ENCODE assay signal across 10 cellular contexts in genomic region chr16:647173-647902, GRCh38. TPM values are rescaled to one million over a fixed set of nuclear protein-coding genes. Genes with fewer than 3 reads are reported as not detected.
DNase-seq lines count a peak whose midpoint lies in the region; ATAC-seq, FAIRE-seq and TF ChIP-seq lines count a peak whose summit lies in the region.
"Had no signal": no experiment of that assay in that cellular context is flagged by ENCODE, and none has a peak within 500 bp of the region (broad histone marks: within the 10 kb centered on the region; RNA-seq: fewer than 3 reads in every experiment).

No MANE protein-coding gene starts in this region.

- CTCF ChIA-PET in SK-N-SH (lab: Yijun Ruan, JAX) (interaction anchor here (0.6 to 7.8 kb wide), 14 partner anchors 9 to 1697 kb away, joined by 3 to 92 read pairs (median 7); partner anchors contain the start of genes METTL26, RHBDL1, RHOT2 and STUB1), WTC11 (lab: Charles Lee) (interaction anchor here (0.6 to 6.4 kb wide), 31 partner anchors 10 to 277 kb away, joined by 3 to 54 read pairs (median 5); partner anchors contain the start of genes ANTKMT, CIAO3, DECR2 and METTL26), HepG2 (lab: Yijun Ruan, JAX; ENCODE audit: low intra/inter-chr PET ratio, low total read pairs) (no interaction called here)
- CTCF ChIA-PET in CD4-positive, alpha-beta T cell (lab: Charles Lee), result interaction anchor here (1.2 to 1.3 kb wide), 2 partner anchors 11 to 29 kb away, joined by 3 to 6 read pairs; partner anchors contain the start of gene METTL26

- H3K4me1 Mint-ChIP-seq in WTC11, result peaks cover 10% of the 10 kb centered on the region; the same call in 1 of the 2 replicates
- H3K4me1 Mint-ChIP-seq in CD4-positive, alpha-beta T cell (ENCODE audit: low read depth), result no peaks in the 10 kb centered on the region

- no peak overlapping the region for H3K4me3 Mint-ChIP-seq in WTC11
- H3K4me3 Mint-ChIP-seq in CD4-positive, alpha-beta T cell, result no peak overlapping the region

- TF ChIP-seq EP300 in SK-N-SH (IDR thresholded peaks at IDR 0.05; ENCODE audit: borderline replicate concordance in 1 of 2, low read depth in 1 of 2, low read length in 1 of 2) (no peak), HepG2 (IDR thresholded peaks at IDR 0.05; ENCODE audit: low read depth in 2 of 2, low read length in 2 of 2) (no peak), HepG2 (CRISPR knock-in tag; IDR thresholded peaks at IDR 0.05; ENCODE audit: borderline replicate concordance) (no peak), stomach (IDR thresholded peaks at IDR 0.05) (no peak)

- H3K36me3 Mint-ChIP-seq in WTC11, result no peaks in the 10 kb centered on the region
- H3K36me3 Mint-ChIP-seq in CD4-positive, alpha-beta T cell (ENCODE audit: low read depth), result no peaks in the 10 kb centered on the region
- H3K36me3 Mint-ChIP-seq: activated CD8-positive, alpha-beta memory T cell treated with anti-CD3 and anti-CD28 coated beads, Interleukin-2, amount 10 ng/mL, durations not matched to agents 7 days and 5 days had no signal

- intact Hi-C loops in HepG2 (cut with micrococcal nuclease; ENCODE audit: unreplicated experiment), result loop anchor here (10.0 kb wide), 1 partner anchor 63 kb away; no protein-coding TSS in a partner anchor
- intact Hi-C loops in stomach (cut with DNase I; ENCODE audit: low total_unique reads), result no loop called here
- intact Hi-C loops in CD4-positive, alpha-beta T cell (cut with DNase I, micrococcal nuclease), result no loop called here

- no peak overlapping the region for H2AFZ ChIP-seq in SK-N-SH (ENCODE audit: low read depth)
- no peak overlapping the region for H2AFZ ChIP-seq in HepG2 (ENCODE audit: low read length)

- H3K36me3 ChIP-seq in SK-N-SH (replicated peaks in 1 of 2; ENCODE audit: control insufficient read depth in 1 of 2, insufficient read depth in 2 of 2, low read length in 1 of 2) (peaks cover 0 to under 1% of the 10 kb centered on the region in 2 experiments), HepG2 (replicated peaks in 1 of 2; ENCODE audit: control insufficient read depth in 1 of 2, insufficient read depth in 2 of 2, low read length in 2 of 2) (no peaks in the 10 kb centered on the region), stomach (peaks cover 0 to 10% (median 8%) of the 10 kb centered on the region in 4 donors)

- 100% methylated on average over 3 of the region's 25 CpGs for WGBS in SK-N-SH (ENCODE audit: low lambda C conversion rate)
- 85% methylated on average over 5 of the region's 25 CpGs for WGBS in HepG2 (ENCODE audit: low lambda C conversion rate)
- WGBS in stomach, 5 donors, result 45 to 70% (median 59%) methylated on average over 12 to 25 of the region's 25 CpGs

- H3K79me2 ChIP-seq in SK-N-SH (ENCODE audit: insufficient read depth) (peaks cover 30% of the 10 kb centered on the region; the same call in 1 of the 2 replicates), HepG2 (ENCODE audit: insufficient read depth, low read length) (peaks cover 31% of the 10 kb centered on the region)

- no peak for FAIRE-seq in HepG2 (lab: Jason Lieb, UNC)

- no peak overlapping the region for H3K27ac Mint-ChIP-seq in WTC11
- H3K27ac Mint-ChIP-seq in CD4-positive, alpha-beta T cell, result no peak overlapping the region

- no TSS peak for BruUV-seq in HepG2 (replicated peaks; lab: Mats Ljungman, UMichigan)

- TF ChIP-seq CTCF in SK-N-SH (IDR thresholded peaks at IDR 0.05) (no peak), WTC11 (IDR thresholded peaks at IDR 0.05) (no peak), HepG2 (CRISPR knock-in tag; IDR thresholded peaks at IDR 0.05) (no peak), stomach (IDR thresholded peaks at IDR 0.05) (no peak)
- no peak for TF ChIP-seq CTCF in CD4-positive, alpha-beta T cell (IDR thresholded peaks at IDR 0.05)

- no peaks in the 10 kb centered on the region for H3K9me2 ChIP-seq in SK-N-SH

- DNase-seq in SK-N-SH, result no peak
- DNase-seq in WTC11 (ENCODE audit: low spot score), result no peak
- DNase-seq in HepG2 (ENCODE audit: low spot score), result no peak
- DNase-seq in stomach, result peak; percentile 70
- no peak for DNase-seq in CD4-positive, alpha-beta T cell
- no peak for DNase-seq in NCI-H82 (lab: John Stamatoyannopoulos, UW)
- DNase-seq in activated CD4-positive, alpha-beta T cell treated with anti-CD3 and anti-CD28 coated beads, Interleukin-2, amount 50 U/mL, for 4 hours, result no peak

- H3K9ac ChIP-seq in SK-N-SH (no peak overlapping the region), HepG2 (ENCODE audit: insufficient read depth, low read depth, low read length) (peak overlapping the region; percentile 91; the same call in 1 of the 2 replicates)

- H3K27me3 ChIP-seq in SK-N-SH (ENCODE audit: insufficient read depth) (no peaks in the 10 kb centered on the region), HepG2 (ENCODE audit: control insufficient read depth in 1 of 2, insufficient read depth in 2 of 2, low read length in 2 of 2) (no peaks in the 10 kb centered on the region), stomach (no peaks in the 10 kb centered on the region)
- no peaks in the 10 kb centered on the region for H3K27me3 ChIP-seq in CD4-positive, alpha-beta T cell (ENCODE audit: control insufficient read depth, insufficient read depth, low read length)

- H3K9me3 ChIP-seq in SK-N-SH (no peaks in the 10 kb centered on the region), HepG2 (ENCODE audit: low read length) (no peaks in the 10 kb centered on the region), stomach (no peaks in the 10 kb centered on the region)
- no peaks in the 10 kb centered on the region for H3K9me3 ChIP-seq in CD4-positive, alpha-beta T cell (ENCODE audit: control insufficient read depth, low read length)

- peak in 1 of 2 experiments; percentile 65; a peak in 2 of 4 replicates for TF ChIP-seq POLR2A in HepG2 (IDR thresholded peaks at IDR 0.05; ENCODE audit: insufficient read depth in 1 of 2, low read depth in 2 of 2, low read length in 2 of 2)
- no peak for TF ChIP-seq POLR2A in stomach (IDR thresholded peaks at IDR 0.05)

- no peak for TF ChIP-seq RAD21 in SK-N-SH (IDR thresholded peaks at IDR 0.05; ENCODE audit: low read length)
- TF ChIP-seq RAD21 in HepG2 (CRISPR knock-in tag; IDR thresholded peaks at IDR 0.05), result no peak

- no peaks in the 10 kb centered on the region for H3K9me3 Mint-ChIP-seq in WTC11
- no peaks in the 10 kb centered on the region for H3K9me3 Mint-ChIP-seq in CD4-positive, alpha-beta T cell

- H3K4me2 ChIP-seq in SK-N-SH (peak overlapping the region; percentile 91), HepG2 (ENCODE audit: low read depth, low read length) (peak overlapping the region; percentile 83)

- H3K4me3 ChIP-seq in SK-N-SH (ENCODE audit: low read depth in 2 of 2, low read length in 1 of 2) (no peak overlapping the region), HepG2 (replicated peaks in 1 of 3; ENCODE audit: insufficient read depth in 1 of 3, low read depth in 2 of 3, low read length in 3 of 3) (peak overlapping the region in 1 of 3 experiments; percentile 79; a peak in 2 of 6 replicates), stomach (peak overlapping the region in 1 of 4 donors; percentile 99)

- no peaks in the 10 kb centered on the region for H3K27me3 Mint-ChIP-seq in WTC11 (ENCODE audit: low read depth)
- H3K27me3 Mint-ChIP-seq in CD4-positive, alpha-beta T cell, result no peaks in the 10 kb centered on the region
- H3K27me3 Mint-ChIP-seq: activated CD8-positive, alpha-beta memory T cell treated with anti-CD3 and anti-CD28 coated beads, Interleukin-2, amount 10 ng/mL, durations not matched to agents 7 days and 5 days had no signal

- POLR2A ChIA-PET in SK-N-SH (lab: Yijun Ruan, JAX) (interaction anchor here (0.6 to 1.6 kb wide), 2 partner anchors 15 to 77 kb away, joined by 3 to 5 read pairs; no protein-coding TSS in a partner anchor), WTC11 (lab: Charles Lee) (interaction anchor here (0.5 to 2.3 kb wide), 3 partner anchors 9 to 265 kb away, joined by 4 to 7 read pairs (median 7); partner anchors contain the start of gene METTL26), HepG2 (lab: Yijun Ruan, JAX) (interaction anchor here (0.8 to 2.4 kb wide), 7 partner anchors 9 to 42 kb away, joined by 3 to 15 read pairs (median 7); partner anchors contain the start of genes METTL26, RHOT2 and STUB1)
- POLR2A ChIA-PET in CD4-positive, alpha-beta T cell (lab: Charles Lee), result interaction anchor here (1.1 to 2.0 kb wide), 4 partner anchors 11 to 48 kb away, joined by 4 to 8 read pairs (median 6); partner anchors contain the start of genes METTL26, RHBDL1 and RHOT2

- H4K20me1 ChIP-seq in SK-N-SH (ENCODE audit: insufficient read depth), result no peaks in the 10 kb centered on the region
- peaks cover 4% of the 10 kb centered on the region; the same call in 1 of the 2 replicates for H4K20me1 ChIP-seq in HepG2 (ENCODE audit: insufficient read depth, low read length)

- H3K4me1 ChIP-seq in SK-N-SH (ENCODE audit: control insufficient read depth in 1 of 2, insufficient read depth in 2 of 2, low read depth in 1 of 2, low read length in 1 of 2), result peaks cover 10 to 38% of the 10 kb centered on the region in 2 experiments; a peak in 2 of 4 replicates
- peaks cover 76% of the 10 kb centered on the region for H3K4me1 ChIP-seq in HepG2 (ENCODE audit: insufficient read depth, low read length)
- peaks cover 63 to 87% (median 83%) of the 10 kb centered on the region in 4 donors for H3K4me1 ChIP-seq in stomach

- H3F3A ChIP-seq in SK-N-SH (replicated peaks; ENCODE audit: insufficient read depth), result peaks cover 5% of the 10 kb centered on the region

- H3K27ac ChIP-seq in SK-N-SH (ENCODE audit: low read depth in 2 of 2, low read length in 1 of 2) (peak overlapping the region in 1 of 2 experiments; percentile 80; a peak in 1 of 4 replicates), HepG2 (ENCODE audit: extremely low read length, insufficient read depth, low read length) (peak overlapping the region; percentile 93), stomach (peak overlapping the region; percentile 88 to 95 (median 90))
- no peak overlapping the region for H3K27ac ChIP-seq in CD4-positive, alpha-beta T cell (ENCODE audit: low read depth, low read length)

- in situ Hi-C loops in HepG2 (cut with HindIII; ENCODE audit: extremely low pct_ligation_motif_present, low pct_unique_long_range_greater_than_20kb), result no loop called here

- ATAC-seq in SK-N-SH treated with all-trans-retinoic acid at 6 μM for 48 hours, result no peak
- ATAC-seq in WTC11, result no peak
- no peak for ATAC-seq in HepG2
- ATAC-seq in CD4-positive, alpha-beta T cell (ENCODE audit: poor library complexity), result no peak

RNA-seq across cellular contexts. Expression of gene WDR90, which starts 1.8 kb away (rescaled TPM):
- 30.5 and 32.0 TPM in 2 replicates for polyA plus RNA-seq in SK-N-SH (2012; rRNA removed)
- 4.7 and 7.3 TPM in 2 replicates for polyA plus RNA-seq in SK-N-SH (2012; cell fraction: cytosol; rRNA removed)
- polyA plus RNA-seq in SK-N-SH (2012; cell fraction: nucleus; rRNA removed), result 255 and 330 TPM in 2 replicates
- 66.2 to 75.8 TPM (median 69.6 TPM) in 3 replicates for total RNA-seq in WTC11 (2021)
- 10.2 and 28.9 TPM in 2 replicates for total RNA-seq in HepG2 (2016; rRNA removed; fragmentation: Illumina TruSeq; extraction: Trizol)
- 8.3 and 8.4 TPM in 2 replicates for total RNA-seq in HepG2 (2016; cell fraction: cytosol; rRNA removed; fragmentation: Illumina TruSeq; extraction: Trizol; ENCODE audit: low read depth)
- total RNA-seq in HepG2 (2016; cell fraction: insoluble cytoplasmic fraction; rRNA removed; fragmentation: Illumina TruSeq; extraction: Trizol), result 10.2 and 31.3 TPM in 2 replicates
- 9.7 and 10.7 TPM in 2 replicates for total RNA-seq in HepG2 (2016; cell fraction: membrane; rRNA removed; fragmentation: Illumina TruSeq; extraction: Trizol)
- total RNA-seq in HepG2 (2016; cell fraction: nucleus; rRNA removed; fragmentation: Illumina TruSeq; extraction: Trizol), result 40.6 and 49.4 TPM in 2 replicates
- 11.1 and 14.9 TPM in 2 replicates for polyA plus RNA-seq in HepG2 (2011; rRNA removed)
- 3.4 and 7.3 TPM in 2 replicates for polyA plus RNA-seq in HepG2 (2011; cell fraction: cytosol; rRNA removed)
- 165 and 272 TPM in 2 replicates for polyA plus RNA-seq in HepG2 (2011; cell fraction: nucleus; rRNA removed)
- polyA plus RNA-seq in HepG2 (2012), result 8.4 and 11.0 TPM in 2 replicates
- polyA plus RNA-seq in HepG2 (2016; cell fraction: cytosol; fragmentation: Illumina TruSeq; extraction: Trizol; ENCODE audit: low read depth), result 2.6 and 2.7 TPM in 2 replicates
- polyA plus RNA-seq in HepG2 (2016; cell fraction: insoluble cytoplasmic fraction; fragmentation: Illumina TruSeq; extraction: Trizol; ENCODE audit: low read depth), result 9.7 and 12.6 TPM in 2 replicates
- 5.3 TPM in 2 replicates for polyA plus RNA-seq in HepG2 (2016; cell fraction: membrane; fragmentation: Illumina TruSeq; extraction: Trizol; ENCODE audit: low read depth)
- polyA plus RNA-seq in HepG2 (2016; cell fraction: nucleus; fragmentation: Illumina TruSeq; extraction: Trizol; ENCODE audit: insufficient read depth, low read depth), result 127 and 129 TPM in 2 replicates
- 12.2 and 29.3 TPM in 2 replicates for polyA minus RNA-seq in HepG2 (2011; rRNA and poly(A)+ RNA removed; ENCODE audit: low replicate concordance)
- polyA minus RNA-seq in HepG2 (2011; cell fraction: cytosol; rRNA and poly(A)+ RNA removed), result 3.2 and 14.2 TPM in 2 replicates
- polyA minus RNA-seq in HepG2 (2011; cell fraction: nucleus; rRNA and poly(A)+ RNA removed), result 15.8 and 22.4 TPM in 2 replicates
- total RNA-seq in stomach, result 100 to 1,000 TPM in 2 of 5 donors, 10 to 100 TPM in 3; 27.2 to 114 (median 30.9) TPM
- polyA plus RNA-seq in stomach, result 10 to 100 TPM; 19.9 to 33.6 (median 22.0) TPM
- 10 to 100 TPM in 1 of 2 experiments, 1 to 10 TPM in 1; 8.1 to 10.3 TPM for total RNA-seq in CD4-positive, alpha-beta T cell

RNA-seq across cellular contexts. Expression of gene MCRIP2, which starts 5.7 kb away (rescaled TPM):
- polyA plus RNA-seq in SK-N-SH (2012; rRNA removed) (34.0 and 36.9 TPM in 2 replicates), HepG2 (2011; rRNA removed) (39.6 and 50.7 TPM in 2 replicates), stomach (100 to 1,000 TPM in 2 of 3 donors, 10 to 100 TPM in 1; 83.2 to 109 (median 107) TPM)
- polyA plus RNA-seq in SK-N-SH (2012; cell fraction: cytosol; rRNA removed), result 14.2 and 20.8 TPM in 2 replicates
- polyA plus RNA-seq in SK-N-SH (2012; cell fraction: nucleus; rRNA removed), result 40.2 and 60.8 TPM in 2 replicates
- total RNA-seq in WTC11 (2021) (63.3 to 76.0 TPM (median 66.7 TPM) in 3 replicates), HepG2 (2016; rRNA removed; fragmentation: Illumina TruSeq; extraction: Trizol) (54.6 and 76.7 TPM in 2 replicates), stomach (100 to 1,000 TPM in 1 of 5 donors, 10 to 100 TPM in 4; 14.0 to 440 (median 67.7) TPM)
- total RNA-seq in HepG2 (2016; cell fraction: cytosol; rRNA removed; fragmentation: Illumina TruSeq; extraction: Trizol; ENCODE audit: low read depth), result 213 and 245 TPM in 2 replicates
- total RNA-seq in HepG2 (2016; cell fraction: insoluble cytoplasmic fraction; rRNA removed; fragmentation: Illumina TruSeq; extraction: Trizol), result 53.9 and 78.9 TPM in 2 replicates
- total RNA-seq in HepG2 (2016; cell fraction: membrane; rRNA removed; fragmentation: Illumina TruSeq; extraction: Trizol), result 142 and 185 TPM in 2 replicates
- 43.6 and 55.4 TPM in 2 replicates for total RNA-seq in HepG2 (2016; cell fraction: nucleus; rRNA removed; fragmentation: Illumina TruSeq; extraction: Trizol)
- 28.2 and 61.1 TPM in 2 replicates for polyA plus RNA-seq in HepG2 (2011; cell fraction: cytosol; rRNA removed)
- 96.2 and 105 TPM in 2 replicates for polyA plus RNA-seq in HepG2 (2011; cell fraction: nucleus; rRNA removed)
- 16.1 and 33.3 TPM in 2 replicates for polyA plus RNA-seq in HepG2 (2012)
- 190 and 204 TPM in 2 replicates for polyA plus RNA-seq in HepG2 (2016; cell fraction: cytosol; fragmentation: Illumina TruSeq; extraction: Trizol; ENCODE audit: low read depth)
- polyA plus RNA-seq in HepG2 (2016; cell fraction: insoluble cytoplasmic fraction; fragmentation: Illumina TruSeq; extraction: Trizol; ENCODE audit: low read depth), result 37.1 and 43.7 TPM in 2 replicates
- 110 and 119 TPM in 2 replicates for polyA plus RNA-seq in HepG2 (2016; cell fraction: membrane; fragmentation: Illumina TruSeq; extraction: Trizol; ENCODE audit: low read depth)
- polyA plus RNA-seq in HepG2 (2016; cell fraction: nucleus; fragmentation: Illumina TruSeq; extraction: Trizol; ENCODE audit: insufficient read depth, low read depth), result 85.1 and 93.5 TPM in 2 replicates
- polyA minus RNA-seq in HepG2 (2011; rRNA and poly(A)+ RNA removed; ENCODE audit: low replicate concordance), result 21.1 and 22.3 TPM in 2 replicates
- polyA minus RNA-seq in HepG2 (2011; cell fraction: cytosol; rRNA and poly(A)+ RNA removed), result 13.8 and 16.0 TPM in 2 replicates
- polyA minus RNA-seq in HepG2 (2011; cell fraction: nucleus; rRNA and poly(A)+ RNA removed), result 14.9 and 18.2 TPM in 2 replicates
- 10 to 100 TPM; 11.4 to 14.6 TPM for total RNA-seq in CD4-positive, alpha-beta T cell

RNA-seq across cellular contexts. Expression of gene METTL26, which starts 11.2 kb away (rescaled TPM):
- polyA plus RNA-seq in SK-N-SH (2012; rRNA removed), result 158 and 167 TPM in 2 replicates
- polyA plus RNA-seq in SK-N-SH (2012; cell fraction: cytosol; rRNA removed), result 83.5 and 115 TPM in 2 replicates
- polyA plus RNA-seq in SK-N-SH (2012; cell fraction: nucleus; rRNA removed), result 144 and 254 TPM in 2 replicates
- 115 to 121 TPM (median 115 TPM) in 3 replicates for total RNA-seq in WTC11 (2021)
- 70.1 and 75.1 TPM in 2 replicates for total RNA-seq in HepG2 (2016; rRNA removed; fragmentation: Illumina TruSeq; extraction: Trizol)
- 106 and 145 TPM in 2 replicates for total RNA-seq in HepG2 (2016; cell fraction: cytosol; rRNA removed; fragmentation: Illumina TruSeq; extraction: Trizol; ENCODE audit: low read depth)
- total RNA-seq in HepG2 (2016; cell fraction: insoluble cytoplasmic fraction; rRNA removed; fragmentation: Illumina TruSeq; extraction: Trizol), result 72.6 and 72.8 TPM in 2 replicates
- 85.6 and 121 TPM in 2 replicates for total RNA-seq in HepG2 (2016; cell fraction: membrane; rRNA removed; fragmentation: Illumina TruSeq; extraction: Trizol)
- 25.9 and 26.1 TPM in 2 replicates for total RNA-seq in HepG2 (2016; cell fraction: nucleus; rRNA removed; fragmentation: Illumina TruSeq; extraction: Trizol)
- polyA plus RNA-seq in HepG2 (2011; rRNA removed), result 65.5 and 65.8 TPM in 2 replicates
- polyA plus RNA-seq in HepG2 (2011; cell fraction: cytosol; rRNA removed), result 61.3 and 112 TPM in 2 replicates
- 121 and 152 TPM in 2 replicates for polyA plus RNA-seq in HepG2 (2011; cell fraction: nucleus; rRNA removed)
- 40.7 and 43.0 TPM in 2 replicates for polyA plus RNA-seq in HepG2 (2012)
- polyA plus RNA-seq in HepG2 (2016; cell fraction: cytosol; fragmentation: Illumina TruSeq; extraction: Trizol; ENCODE audit: low read depth), result 158 and 183 TPM in 2 replicates
- polyA plus RNA-seq in HepG2 (2016; cell fraction: insoluble cytoplasmic fraction; fragmentation: Illumina TruSeq; extraction: Trizol; ENCODE audit: low read depth), result 91.6 and 101 TPM in 2 replicates
- 118 and 119 TPM in 2 replicates for polyA plus RNA-seq in HepG2 (2016; cell fraction: membrane; fragmentation: Illumina TruSeq; extraction: Trizol; ENCODE audit: low read depth)
- 66.7 and 70.0 TPM in 2 replicates for polyA plus RNA-seq in HepG2 (2016; cell fraction: nucleus; fragmentation: Illumina TruSeq; extraction: Trizol; ENCODE audit: insufficient read depth, low read depth)
- 66.6 and 95.2 TPM in 2 replicates for polyA minus RNA-seq in HepG2 (2011; rRNA and poly(A)+ RNA removed; ENCODE audit: low replicate concordance)
- polyA minus RNA-seq in HepG2 (2011; cell fraction: cytosol; rRNA and poly(A)+ RNA removed), result 30.0 and 37.0 TPM in 2 replicates
- 15.3 and 23.3 TPM in 2 replicates for polyA minus RNA-seq in HepG2 (2011; cell fraction: nucleus; rRNA and poly(A)+ RNA removed)
- total RNA-seq in stomach, result 100 to 1,000 TPM in 2 of 5 donors, 10 to 100 TPM in 3; 17.3 to 271 (median 82.9) TPM
- 100 to 1,000 TPM; 177 to 234 (median 218) TPM for polyA plus RNA-seq in stomach
- total RNA-seq in CD4-positive, alpha-beta T cell, result 10 to 100 TPM; 39.5 to 39.6 TPM

RNA-seq across cellular contexts. Expression of gene WFIKKN1, which starts 16.6 kb away (rescaled TPM):
- 0.10 and 0.16 TPM in 2 replicates for polyA plus RNA-seq in SK-N-SH (2012; rRNA removed)
- 0.09 and 0.10 TPM in 2 replicates for polyA plus RNA-seq in SK-N-SH (2012; cell fraction: cytosol; rRNA removed)
- 0.37 and 1.4 TPM in 2 replicates for polyA plus RNA-seq in SK-N-SH (2012; cell fraction: nucleus; rRNA removed)
- 12.3 to 18.6 TPM (median 17.3 TPM) in 3 replicates for total RNA-seq in WTC11 (2021)
- 2.4 and 4.9 TPM in 2 replicates for total RNA-seq in HepG2 (2016; rRNA removed; fragmentation: Illumina TruSeq; extraction: Trizol)
- total RNA-seq in HepG2 (2016; cell fraction: cytosol; rRNA removed; fragmentation: Illumina TruSeq; extraction: Trizol; ENCODE audit: low read depth), result 0.61 and 0.88 TPM in 2 replicates
- total RNA-seq in HepG2 (2016; cell fraction: insoluble cytoplasmic fraction; rRNA removed; fragmentation: Illumina TruSeq; extraction: Trizol), result 2.1 and 4.8 TPM in 2 replicates
- total RNA-seq in HepG2 (2016; cell fraction: membrane; rRNA removed; fragmentation: Illumina TruSeq; extraction: Trizol), result 1.1 and 1.8 TPM in 2 replicates
- 3.0 and 3.4 TPM in 2 replicates for total RNA-seq in HepG2 (2016; cell fraction: nucleus; rRNA removed; fragmentation: Illumina TruSeq; extraction: Trizol)
- 1.7 and 2.9 TPM in 2 replicates for polyA plus RNA-seq in HepG2 (2011; rRNA removed)
- 2.6 and 4.2 TPM in 2 replicates for polyA plus RNA-seq in HepG2 (2011; cell fraction: cytosol; rRNA removed)
- 4.0 and 4.2 TPM in 2 replicates for polyA plus RNA-seq in HepG2 (2011; cell fraction: nucleus; rRNA removed)
- 1.7 and 2.2 TPM in 2 replicates for polyA plus RNA-seq in HepG2 (2012)
- 0.58 and 0.66 TPM in 2 replicates for polyA plus RNA-seq in HepG2 (2016; cell fraction: cytosol; fragmentation: Illumina TruSeq; extraction: Trizol; ENCODE audit: low read depth)
- polyA plus RNA-seq in HepG2 (2016; cell fraction: insoluble cytoplasmic fraction; fragmentation: Illumina TruSeq; extraction: Trizol; ENCODE audit: low read depth), result 2.6 and 2.7 TPM in 2 replicates
- 0.93 and 1.1 TPM in 2 replicates for polyA plus RNA-seq in HepG2 (2016; cell fraction: membrane; fragmentation: Illumina TruSeq; extraction: Trizol; ENCODE audit: low read depth)
- 5.9 and 6.7 TPM in 2 replicates for polyA plus RNA-seq in HepG2 (2016; cell fraction: nucleus; fragmentation: Illumina TruSeq; extraction: Trizol; ENCODE audit: insufficient read depth, low read depth)
- polyA minus RNA-seq in HepG2 (2011; rRNA and poly(A)+ RNA removed; ENCODE audit: low replicate concordance), result 3.9 and 5.4 TPM in 2 replicates
- polyA minus RNA-seq in HepG2 (2011; cell fraction: cytosol; rRNA and poly(A)+ RNA removed), result 3.1 and 4.6 TPM in 2 replicates
- 1.0 and 1.7 TPM in 2 replicates for polyA minus RNA-seq in HepG2 (2011; cell fraction: nucleus; rRNA and poly(A)+ RNA removed)
- 10 to 100 TPM in 1 of 5 donors, 1 to 10 TPM in 1, under 1 TPM in 2, not detected in 1; 0.14 to 25.8 (median 2.5) TPM for total RNA-seq in stomach
- polyA plus RNA-seq in stomach, result 1 to 10 TPM; 1.0 to 2.0 (median 1.5) TPM
- under 1 TPM; 0.64 to 0.99 TPM for total RNA-seq in CD4-positive, alpha-beta T cell
- polyA plus RNA-seq: AG04450 had no signal

RNA-seq across cellular contexts. Expression of gene RHOT2, which starts 20.6 kb away (rescaled TPM):
- polyA plus RNA-seq in SK-N-SH (2012; rRNA removed) (229 and 255 TPM in 2 replicates), HepG2 (2011; rRNA removed) (76.9 and 104 TPM in 2 replicates), stomach (100 to 1,000 TPM in 1 of 3 donors, 10 to 100 TPM in 2; 68.1 to 151 (median 68.8) TPM)
- polyA plus RNA-seq in SK-N-SH (2012; cell fraction: cytosol; rRNA removed), result 35.0 and 57.3 TPM in 2 replicates
- 1,708 and 2,289 TPM in 2 replicates for polyA plus RNA-seq in SK-N-SH (2012; cell fraction: nucleus; rRNA removed)
- total RNA-seq in WTC11 (2021) (245 to 285 TPM (median 250 TPM) in 3 replicates), HepG2 (2016; rRNA removed; fragmentation: Illumina TruSeq; extraction: Trizol) (34.1 and 63.6 TPM in 2 replicates), stomach (100 to 1,000 TPM in 3 of 5 donors, 10 to 100 TPM in 2; 41.5 to 574 (median 171) TPM)
- 17.1 and 18.2 TPM in 2 replicates for total RNA-seq in HepG2 (2016; cell fraction: cytosol; rRNA removed; fragmentation: Illumina TruSeq; extraction: Trizol; ENCODE audit: low read depth)
- 29.4 and 68.9 TPM in 2 replicates for total RNA-seq in HepG2 (2016; cell fraction: insoluble cytoplasmic fraction; rRNA removed; fragmentation: Illumina TruSeq; extraction: Trizol)
- total RNA-seq in HepG2 (2016; cell fraction: membrane; rRNA removed; fragmentation: Illumina TruSeq; extraction: Trizol), result 23.2 and 28.4 TPM in 2 replicates
- 78.3 and 79.1 TPM in 2 replicates for total RNA-seq in HepG2 (2016; cell fraction: nucleus; rRNA removed; fragmentation: Illumina TruSeq; extraction: Trizol)
- 24.1 and 52.3 TPM in 2 replicates for polyA plus RNA-seq in HepG2 (2011; cell fraction: cytosol; rRNA removed)
- 959 and 1,318 TPM in 2 replicates for polyA plus RNA-seq in HepG2 (2011; cell fraction: nucleus; rRNA removed)
- polyA plus RNA-seq in HepG2 (2012), result 36.6 and 59.1 TPM in 2 replicates
- 14.1 and 16.7 TPM in 2 replicates for polyA plus RNA-seq in HepG2 (2016; cell fraction: cytosol; fragmentation: Illumina TruSeq; extraction: Trizol; ENCODE audit: low read depth)
- polyA plus RNA-seq in HepG2 (2016; cell fraction: insoluble cytoplasmic fraction; fragmentation: Illumina TruSeq; extraction: Trizol; ENCODE audit: low read depth), result 34.3 and 41.8 TPM in 2 replicates
- 19.1 and 22.6 TPM in 2 replicates for polyA plus RNA-seq in HepG2 (2016; cell fraction: membrane; fragmentation: Illumina TruSeq; extraction: Trizol; ENCODE audit: low read depth)
- 215 and 253 TPM in 2 replicates for polyA plus RNA-seq in HepG2 (2016; cell fraction: nucleus; fragmentation: Illumina TruSeq; extraction: Trizol; ENCODE audit: insufficient read depth, low read depth)
- 36.6 and 76.1 TPM in 2 replicates for polyA minus RNA-seq in HepG2 (2011; rRNA and poly(A)+ RNA removed; ENCODE audit: low replicate concordance)
- polyA minus RNA-seq in HepG2 (2011; cell fraction: cytosol; rRNA and poly(A)+ RNA removed), result 23.0 and 32.0 TPM in 2 replicates
- 71.6 and 76.3 TPM in 2 replicates for polyA minus RNA-seq in HepG2 (2011; cell fraction: nucleus; rRNA and poly(A)+ RNA removed)
- 100 to 1,000 TPM; 202 to 209 TPM for total RNA-seq in CD4-positive, alpha-beta T cell
